In genomic region chr20:32501709-32502108, GRCh38 we compare ENCODE assay signal across 18 cellular contexts.
DNase-seq lines count a peak whose midpoint lies in the region; ATAC-seq and TF ChIP-seq lines count a peak whose summit lies in the region.
"Had no signal": no experiment of that assay in that cellular context is flagged by ENCODE, and none has a peak within 500 bp of the region (broad histone marks: within the 10 kb centered on the region; RNA-seq: fewer than 3 reads in every experiment).

No MANE protein-coding gene starts in this region.

- no peaks in the 10 kb centered on the region for H3K9me3 Mint-ChIP-seq in activated CD4-positive, alpha-beta T cell treated with anti-CD3 and anti-CD28 coated beads for 36 hours (ENCODE audit: low read depth)
- H3K9me3 Mint-ChIP-seq in HFFc6 = no peaks in the 10 kb centered on the region
- no peaks in the 10 kb centered on the region for H3K9me3 Mint-ChIP-seq in central memory CD8-positive, alpha-beta T cell
- H3K9me3 Mint-ChIP-seq in naive thymus-derived CD8-positive, alpha-beta T cell = no peaks in the 10 kb centered on the region
- H3K9me3 Mint-ChIP-seq: activated CD4-positive, alpha-beta T cell treated with anti-CD3 and anti-CD28 coated beads, Interleukin-2, amount 10 ng/mL, durations not matched to agents 7 days and 5 days; activated naive CD8-positive, alpha-beta T cell treated with anti-CD3 and anti-CD28 coated beads, Interleukin-2, amount 10 ng/mL, durations not matched to agents 7 days and 5 days had no signal

- peaks cover 22% of the 10 kb centered on the region for H3K36me3 Mint-ChIP-seq in activated CD4-positive, alpha-beta T cell treated with anti-CD3 and anti-CD28 coated beads for 36 hours (ENCODE audit: low read depth)
- no peaks in the 10 kb centered on the region for H3K36me3 Mint-ChIP-seq in HFFc6 (ENCODE audit: low read depth)
- peaks cover 18% of the 10 kb centered on the region for H3K36me3 Mint-ChIP-seq in central memory CD8-positive, alpha-beta T cell (ENCODE audit: insufficient read depth)
- peaks cover 0 to 55% (median 10%) of the 10 kb centered on the region in 3 donors for H3K36me3 Mint-ChIP-seq in naive thymus-derived CD8-positive, alpha-beta T cell
- H3K36me3 Mint-ChIP-seq: IgD-negative memory B cell had no signal

- in situ Hi-C loops in GM13976 (cut with MboI; ENCODE audit: low sequenced_read_pairs, unreplicated experiment) = no loop called here

- CTCF ChIA-PET in activated CD4-positive, alpha-beta T cell treated with anti-CD3 and anti-CD28 coated beads for 36 hours (lab: Charles Lee) = interaction anchor here (0.5 to 0.6 kb wide), 2 partner anchors 34 to 272 kb away, joined by 3 read pairs; no protein-coding TSS in a partner anchor

- ATAC-seq in activated CD4-positive, alpha-beta T cell treated with anti-CD3 and anti-CD28 coated beads for 36 hours = peak; percentile 59
- ATAC-seq in central memory CD8-positive, alpha-beta T cell (replicated peaks; ENCODE audit: extremely low read depth, poor library complexity, severe bottlenecking) = no peak
- ATAC-seq in naive thymus-derived CD8-positive, alpha-beta T cell = no peak
- ATAC-seq in GM18870 (IDR thresholded peaks at IDR 0.05; ENCODE audit: unreplicated experiment) = no peak
- ATAC-seq: GM12878 had no signal

- POLR2A ChIA-PET in activated CD4-positive, alpha-beta T cell treated with anti-CD3 and anti-CD28 coated beads for 36 hours (lab: Charles Lee) = interaction anchor here (0.6 kb wide), 1 partner anchor 81 kb away, joined by 4 read pairs; no protein-coding TSS in a partner anchor
- POLR2A ChIA-PET in naive thymus-derived CD8-positive, alpha-beta T cell (lab: Charles Lee) = interaction anchor here (7.0 kb wide), 1 partner anchor 8 kb away, joined by 45 read pairs; no protein-coding TSS in a partner anchor

- H3K4me3 Mint-ChIP-seq in activated CD4-positive, alpha-beta T cell treated with anti-CD3 and anti-CD28 coated beads for 36 hours = no peak overlapping the region
- 0 out of 2 replicates have a peak overlapping the region, but pooled peaks have one; percentile 3 for H3K4me3 Mint-ChIP-seq in HFFc6
- H3K4me3 Mint-ChIP-seq in central memory CD8-positive, alpha-beta T cell = no peak overlapping the region
- H3K4me3 Mint-ChIP-seq in naive thymus-derived CD8-positive, alpha-beta T cell = no peak overlapping the region
- H3K4me3 Mint-ChIP-seq: activated CD4-positive, alpha-beta T cell treated with anti-CD3 and anti-CD28 coated beads, Interleukin-2, amount 10 ng/mL, durations not matched to agents 7 days and 5 days; activated naive CD8-positive, alpha-beta T cell treated with anti-CD3 and anti-CD28 coated beads, Interleukin-2, amount 10 ng/mL, durations not matched to agents 7 days and 5 days had no signal

- H3K27me3 Mint-ChIP-seq in activated CD4-positive, alpha-beta T cell treated with anti-CD3 and anti-CD28 coated beads for 36 hours = no peaks in the 10 kb centered on the region
- H3K27me3 Mint-ChIP-seq in HFFc6 (ENCODE audit: insufficient read depth) = peaks cover 4% of the 10 kb centered on the region; the same call in 1 of the 2 replicates
- no peaks in the 10 kb centered on the region for H3K27me3 Mint-ChIP-seq in central memory CD8-positive, alpha-beta T cell
- H3K27me3 Mint-ChIP-seq in naive thymus-derived CD8-positive, alpha-beta T cell = no peaks in the 10 kb centered on the region
- H3K27me3 Mint-ChIP-seq: activated CD4-positive, alpha-beta T cell treated with anti-CD3 and anti-CD28 coated beads, Interleukin-2, amount 10 ng/mL, durations not matched to agents 7 days and 5 days; activated naive CD8-positive, alpha-beta T cell treated with anti-CD3 and anti-CD28 coated beads, Interleukin-2, amount 10 ng/mL, durations not matched to agents 7 days and 5 days; IgD-negative memory B cell had no signal

- no peak for TF ChIP-seq CTCF in HFFc6 (IDR thresholded peaks at IDR 0.05)
- no peak for TF ChIP-seq CTCF in GM13976 (IDR thresholded peaks at IDR 0.05; ENCODE audit: borderline replicate concordance, control extremely low read depth, extremely low read depth, insufficient read depth, missing control alignments)

- peak overlapping the region; percentile 4 for H3K27ac Mint-ChIP-seq in activated CD4-positive, alpha-beta T cell treated with anti-CD3 and anti-CD28 coated beads for 36 hours
- peak overlapping the region; percentile 25 for H3K27ac Mint-ChIP-seq in HFFc6
- peak overlapping the region; percentile 64 for H3K27ac Mint-ChIP-seq in central memory CD8-positive, alpha-beta T cell (ENCODE audit: low read depth)
- H3K27ac Mint-ChIP-seq in naive thymus-derived CD8-positive, alpha-beta T cell = peak overlapping the region in 7 of 10 donors; percentile 24 to 71 (median 52)
- H3K27ac Mint-ChIP-seq: activated CD4-positive, alpha-beta T cell treated with anti-CD3 and anti-CD28 coated beads, Interleukin-2, amount 10 ng/mL, durations not matched to agents 7 days and 5 days; activated naive CD8-positive, alpha-beta T cell treated with anti-CD3 and anti-CD28 coated beads, Interleukin-2, amount 10 ng/mL, durations not matched to agents 7 days and 5 days had no signal

- DNase-seq in activated CD4-positive, alpha-beta T cell treated with anti-CD3 and anti-CD28 coated beads for 36 hours = no peak
- no peak for DNase-seq in activated CD4-positive, alpha-beta T cell treated with anti-CD3 and anti-CD28 coated beads for 48 hours
- DNase-seq in HFFc6 (peak; percentile 38), GM13976 (ENCODE audit: low spot score) (no peak), NCI-H1105 treated with DMSO at 0.1 percent for 48 hours (lab: John Stamatoyannopoulos, UW) (no peak)
- no peak for DNase-seq in central memory CD8-positive, alpha-beta T cell (ENCODE audit: low spot score in 2 of 2)
- no peak for DNase-seq in naive thymus-derived CD8-positive, alpha-beta T cell
- DNase-seq: activated CD4-positive, alpha-beta T cell treated with anti-CD3 and anti-CD28 coated beads, Interleukin-2, amount 10 ng/mL, durations not matched to agents 7 days and 5 days; activated naive CD8-positive, alpha-beta T cell treated with anti-CD3 and anti-CD28 coated beads, Interleukin-2, amount 10 ng/mL, durations not matched to agents 7 days and 5 days; DMS 273 treated with DMSO at 0.1 percent for 48 hours; erythroblast; MM.1S; NCI-H187; NCI-H446 treated with DMSO at 0.1 percent for 48 hours; stimulated activated CD4-positive, alpha-beta T cell treated with anti-CD3 and anti-CD28 coated beads, Interleukin-4, amount 100 ng/mL, for 4 hours had no signal

- intact Hi-C loops in activated CD4-positive, alpha-beta T cell treated with anti-CD3 and anti-CD28 coated beads for 36 hours (cut with DNase I, micrococcal nuclease) = no loop called here

- H3K4me1 Mint-ChIP-seq in activated CD4-positive, alpha-beta T cell treated with anti-CD3 and anti-CD28 coated beads for 36 hours = peaks cover 54% of the 10 kb centered on the region
- H3K4me1 Mint-ChIP-seq in HFFc6 (ENCODE audit: low read depth) = peaks cover 18% of the 10 kb centered on the region
- peaks cover 30% of the 10 kb centered on the region for H3K4me1 Mint-ChIP-seq in central memory CD8-positive, alpha-beta T cell
- peaks cover 16 to 63% (median 57%) of the 10 kb centered on the region in 4 donors for H3K4me1 Mint-ChIP-seq in naive thymus-derived CD8-positive, alpha-beta T cell

Comparison
In these comparisons a context has a peak if more than half of its experiments do, and no peak if none do; other contexts are left out.
1. H3K27ac Mint-ChIP-seq: peak in every context shown above with its lines; median percentile 64 in central memory CD8-positive, alpha-beta T cell; 52 in naive thymus-derived CD8-positive, alpha-beta T cell; 25 in HFFc6; 4 in activated CD4-positive, alpha-beta T cell treated with anti-CD3 and anti-CD28 coated beads for 36 hours.